23 cellular contexts compared by ENCODE assay signal in genomic region chr4:159593651-159594050, GRCh38.
DNase-seq lines count a peak whose midpoint lies in the region; ATAC-seq and TF ChIP-seq lines count a peak whose summit lies in the region.
"Had no signal": no experiment of that assay in that cellular context is flagged by ENCODE, and none has a peak within 500 bp of the region (broad histone marks: within the 10 kb centered on the region; RNA-seq: fewer than 3 reads in every experiment).

No MANE protein-coding gene starts in this region.

- H3K36me3 ChIP-seq in HUES6 (ENCODE audit: control insufficient read depth, insufficient read depth, low read length) (no peaks in the 10 kb centered on the region), SK-N-MC (ENCODE audit: insufficient read depth, low read length) (no peaks in the 10 kb centered on the region), mesendoderm (ENCODE audit: control insufficient read depth, insufficient read depth, low read length) (no peaks in the 10 kb centered on the region), mucosa of descending colon (ENCODE audit: low read depth) (no peaks in the 10 kb centered on the region)
- no peaks in the 10 kb centered on the region for H3K36me3 ChIP-seq in CD4-positive, alpha-beta memory T cell (ENCODE audit: insufficient read depth, low read length)

- peak overlapping the region; percentile 82 for H3K9ac ChIP-seq in HUES6 (ENCODE audit: low read length)
- no peak overlapping the region for H3K9ac ChIP-seq in SK-N-MC (ENCODE audit: insufficient read length)
- H3K9ac ChIP-seq in mesendoderm (ENCODE audit: low read length): no peak overlapping the region
- H3K9ac ChIP-seq: KMS-11 had no signal

- H3K36me3 Mint-ChIP-seq in CD4-positive, alpha-beta memory T cell: no peaks in the 10 kb centered on the region
- H3K36me3 Mint-ChIP-seq: CD8-positive, alpha-beta memory T cell; IgD-negative memory B cell had no signal

- H3K79me1 ChIP-seq in mesendoderm (ENCODE audit: low read length): no peaks in the 10 kb centered on the region

- H3K27me3 ChIP-seq in HUES6 (ENCODE audit: control insufficient read depth, insufficient read depth, low read length) (no peaks in the 10 kb centered on the region), mesendoderm (ENCODE audit: insufficient read depth, low read length, poor library complexity) (no peaks in the 10 kb centered on the region)
- H3K27me3 ChIP-seq in CD4-positive, alpha-beta memory T cell (ENCODE audit: insufficient read depth, low read length): no peaks in the 10 kb centered on the region

- no peak overlapping the region for H3K4me3 Mint-ChIP-seq in CD4-positive, alpha-beta memory T cell
- H3K4me3 Mint-ChIP-seq: CD8-positive, alpha-beta memory T cell; IgD-negative memory B cell had no signal

- H3K18ac ChIP-seq in mesendoderm (ENCODE audit: low read length): peak overlapping the region; percentile 87

- H3K79me2 ChIP-seq in mesendoderm (ENCODE audit: control insufficient read depth, insufficient read depth, low read length): no peaks in the 10 kb centered on the region

- no peak overlapping the region for H4K8ac ChIP-seq in mesendoderm (ENCODE audit: low read depth, low read length)

- H3K56ac ChIP-seq in mesendoderm (ENCODE audit: low read length): peak overlapping the region; percentile 35

- no CpG with 5 or more reads among the region's 3 CpGs for WGBS in mesendoderm (ENCODE audit: extremely low coverage, insufficient coverage, low lambda C conversion rate)

- no peaks in the 10 kb centered on the region for H3K27me3 Mint-ChIP-seq in CD4-positive, alpha-beta memory T cell
- H3K27me3 Mint-ChIP-seq: CD8-positive, alpha-beta memory T cell; IgD-negative memory B cell had no signal

- TF ChIP-seq CTCF in mucosa of descending colon (IDR thresholded peaks at IDR 0.05): no peak

- no peaks in the 10 kb centered on the region for H3K4me1 Mint-ChIP-seq in CD4-positive, alpha-beta memory T cell
- H3K4me1 Mint-ChIP-seq: CD8-positive, alpha-beta memory T cell; IgD-negative memory B cell had no signal

- no peak overlapping the region for H2AK5ac ChIP-seq in mesendoderm (ENCODE audit: low read length)

- H2BK120ac ChIP-seq in mesendoderm (ENCODE audit: low read depth, low read length): peak overlapping the region; percentile 61

- DNase-seq in SK-N-MC (ENCODE audit: low read depth, low spot score) (no peak), mesendoderm (no peak), NCI-H146 (lab: John Stamatoyannopoulos, UW) (no peak), mucosa of descending colon (no peak)
- no peak for DNase-seq in CD4-positive, alpha-beta memory T cell
- DNase-seq: C1 segment of cervical spinal cord; Calu3; CD8-positive, alpha-beta memory T cell; DMS79 treated with DMSO at 0.1 percent for 48 hours; GF-D8; H7; NCI-H1105 treated with DMSO at 0.1 percent for 48 hours; NCI-H2029; NCI-H69; SHP77; T-helper 1 cell had no signal

- no peak for ATAC-seq in GM18870 (IDR thresholded peaks at IDR 0.05; ENCODE audit: unreplicated experiment)
- ATAC-seq in mucosa of descending colon: no peak
- ATAC-seq: A549, Panc1 had no signal

- H3K27ac Mint-ChIP-seq in CD4-positive, alpha-beta memory T cell: no peak overlapping the region
- H3K27ac Mint-ChIP-seq: CD8-positive, alpha-beta memory T cell; IgD-negative memory B cell had no signal

- H3K4ac ChIP-seq in mesendoderm (ENCODE audit: low read depth, low read length): no peak overlapping the region

- H3K4me2 ChIP-seq in mesendoderm (ENCODE audit: low read length): no peak overlapping the region
- H3K4me2 ChIP-seq: A549, KMS-11 had no signal

- H3K23ac ChIP-seq in mesendoderm (ENCODE audit: low read length): no peak overlapping the region

- peak overlapping the region; percentile 57 for H2BK5ac ChIP-seq in mesendoderm (ENCODE audit: low read length)

- CTCF ChIA-PET in CD4-positive, alpha-beta memory T cell (lab: Charles Lee; ENCODE audit: partially characterized antibody): no interaction called here

- H3K9me3 Mint-ChIP-seq in CD4-positive, alpha-beta memory T cell: peaks cover 0 to 6% (median 0%) of the 10 kb centered on the region in 8 donors

- no peak overlapping the region for H3K4me3 ChIP-seq in HUES6 (ENCODE audit: low read depth, low read length)
- peak overlapping the region; percentile 35 for H3K4me3 ChIP-seq in SK-N-MC
- no peak overlapping the region for H3K4me3 ChIP-seq in mesendoderm (ENCODE audit: low read length)
- no peak overlapping the region for H3K4me3 ChIP-seq in mucosa of descending colon
- no peak overlapping the region for H3K4me3 ChIP-seq in CD4-positive, alpha-beta memory T cell (ENCODE audit: low read length in 2 of 2)
- H3K4me3 ChIP-seq: A549 had no signal

- no peak overlapping the region for H2BK15ac ChIP-seq in mesendoderm (replicated peaks; ENCODE audit: low read depth)

- H3K27ac ChIP-seq in HUES6 (ENCODE audit: low read depth, low read length) (peak overlapping the region; percentile 92), SK-N-MC (peak overlapping the region; percentile 81), mesendoderm (ENCODE audit: low read depth, low read length) (peak overlapping the region; percentile 33)
- H3K27ac ChIP-seq in CD4-positive, alpha-beta memory T cell (ENCODE audit: low read depth, low read length): no peak overlapping the region
- H3K27ac ChIP-seq: A549, KMS-11, RWPE1 had no signal

- intact Hi-C loops in mucosa of descending colon (cut with DNase I, micrococcal nuclease): no loop called here
- intact Hi-C loops in CD4-positive, alpha-beta memory T cell (cut with micrococcal nuclease): no loop called here

- POLR2A ChIA-PET in CD4-positive, alpha-beta memory T cell (lab: Charles Lee; ENCODE audit: partially characterized antibody): no interaction called here

- H3K4me1 ChIP-seq in HUES6 (ENCODE audit: control insufficient read depth, insufficient read depth, low read length) (peaks cover 47% of the 10 kb centered on the region), mesendoderm (ENCODE audit: control insufficient read depth, low read depth, low read length) (peaks cover 4% of the 10 kb centered on the region), mucosa of descending colon (ENCODE audit: low read depth) (no peaks in the 10 kb centered on the region)
- no peaks in the 10 kb centered on the region for H3K4me1 ChIP-seq in CD4-positive, alpha-beta memory T cell (ENCODE audit: insufficient read depth, low read length)
- H3K4me1 ChIP-seq: A549 had no signal

- H4K5ac ChIP-seq in mesendoderm (ENCODE audit: low read length): no peak overlapping the region

- H3K9me3 ChIP-seq in HUES6 (ENCODE audit: control insufficient read depth, insufficient read depth, low read depth, low read length) (no peaks in the 10 kb centered on the region), SK-N-MC (ENCODE audit: low read depth, low read length) (no peaks in the 10 kb centered on the region), mucosa of descending colon (no peaks in the 10 kb centered on the region)
- H3K9me3 ChIP-seq in CD4-positive, alpha-beta memory T cell (ENCODE audit: control insufficient read depth in 1 of 2, low read length in 2 of 2): no peaks in the 10 kb centered on the region
- H3K9me3 ChIP-seq: A549 had no signal
